ENCODE assay signal across 8 cellular contexts in the genomic region with DNA sequence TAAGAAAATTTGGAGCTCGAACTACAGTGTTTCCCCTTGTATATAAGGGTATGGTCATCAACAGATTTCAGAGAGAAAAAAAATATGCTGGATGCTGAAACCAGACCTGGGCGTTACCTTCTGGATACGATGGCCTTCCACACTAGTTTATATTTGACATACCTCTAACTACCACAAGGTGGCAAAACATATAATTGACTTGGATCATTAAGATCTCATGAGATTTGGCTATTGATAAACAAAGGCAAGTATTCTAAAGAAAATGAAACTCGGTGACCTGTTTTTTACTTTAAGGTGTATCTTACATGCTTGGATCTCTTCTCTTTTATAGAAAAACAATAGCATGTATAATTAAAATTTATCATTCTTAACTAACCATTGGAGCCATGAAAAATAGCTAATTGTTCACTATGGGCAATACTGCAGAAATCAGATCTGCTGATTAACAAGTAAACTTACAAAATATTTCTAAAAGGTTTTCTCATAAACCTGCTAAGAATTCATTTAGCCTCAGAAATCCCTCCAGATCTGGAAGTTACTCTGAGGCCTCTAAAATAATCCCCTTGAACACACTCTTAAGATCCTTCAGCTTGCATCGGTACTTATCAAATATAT.
DNase-seq lines count a peak whose midpoint lies in the region; ATAC-seq and TF ChIP-seq lines count a peak whose summit lies in the region.

No MANE protein-coding gene starts in this region.

- H3K4me1 Mint-ChIP-seq in endodermal cell (peaks cover 12% of the 10 kb centered on the region), T-helper 17 cell (peaks cover 14% of the 10 kb centered on the region)

- no peaks in the 10 kb centered on the region for H3K36me3 Mint-ChIP-seq in endodermal cell (ENCODE audit: low read depth)
- no peaks in the 10 kb centered on the region for H3K36me3 Mint-ChIP-seq in T-helper 17 cell (ENCODE audit: low read depth)

- H3K4me1 ChIP-seq in endodermal cell (ENCODE audit: control insufficient read depth, insufficient read depth, low read length) = peaks cover 2% of the 10 kb centered on the region

- H3K4me3 Mint-ChIP-seq in endodermal cell = no peak overlapping the region
- no peak overlapping the region for H3K4me3 Mint-ChIP-seq in T-helper 17 cell

- peak; percentile 16 to 21 for DNase-seq in AML-193 (lab: John Stamatoyannopoulos, UW)
- no peak for DNase-seq in endodermal cell
- no peak for DNase-seq in activated CD8-positive, alpha-beta memory T cell treated with anti-CD3 and anti-CD28 coated beads for 24 hours
- DNase-seq in activated CD4-positive, alpha-beta T cell treated with anti-CD3 and anti-CD28 coated beads for 48 hours = no peak
- no peak for DNase-seq in T-helper 17 cell
- DNase-seq in hippocampal formation (lab: John Stamatoyannopoulos, UW) = no peak

- no peak overlapping the region for H3K27ac ChIP-seq in endodermal cell (ENCODE audit: low read depth, low read length)

- peak; percentile 64 for ATAC-seq in GM18519 (IDR thresholded peaks at IDR 0.05; ENCODE audit: low FRiP score, unreplicated experiment)
- ATAC-seq in HG03571 (IDR thresholded peaks at IDR 0.05; ENCODE audit: unreplicated experiment) = peak; percentile 80
- no peak for ATAC-seq in T-helper 17 cell

- no peaks in the 10 kb centered on the region for H3K9me3 Mint-ChIP-seq in endodermal cell

- TF ChIP-seq CTCF in endodermal cell (conservative IDR thresholded peaks at IDR 0.05) = peak; percentile 80

- H3K27ac Mint-ChIP-seq in endodermal cell (no peak overlapping the region), T-helper 17 cell (no peak overlapping the region)

- no peaks in the 10 kb centered on the region for H3K27me3 ChIP-seq in endodermal cell (ENCODE audit: control insufficient read depth, insufficient read depth, low read length, poor library complexity, severe bottlenecking)

- 68% methylated on average over 4 of the region's 5 CpGs; no CpG with 5 or more reads in 1 of the 2 experiments for WGBS in endodermal cell (ENCODE audit: insufficient coverage in 1 of 2, insufficient read length in 1 of 2), 2 experiments

- no peak overlapping the region for H3K9ac ChIP-seq in endodermal cell (ENCODE audit: extremely low read depth, low read length, poor library complexity, severe bottlenecking)

- H3K27me3 Mint-ChIP-seq in endodermal cell (ENCODE audit: insufficient read depth) = no peaks in the 10 kb centered on the region
- peaks cover 8% of the 10 kb centered on the region for H3K27me3 Mint-ChIP-seq in T-helper 17 cell

- H3K4me3 ChIP-seq in endodermal cell (ENCODE audit: low read length) = no peak overlapping the region

- H3K9me3 ChIP-seq in endodermal cell (ENCODE audit: control insufficient read depth, low read length) (no peaks in the 10 kb centered on the region), T-helper 17 cell (ENCODE audit: control insufficient read depth, low read length, poor library complexity, severe bottlenecking) (no peaks in the 10 kb centered on the region)

- H3K36me3 ChIP-seq in endodermal cell (ENCODE audit: control insufficient read depth, insufficient read depth, low read length) = no peaks in the 10 kb centered on the region

Comparison
In these comparisons a context has a peak if more than half of its experiments do, and no peak if none do; other contexts are left out.
1. DNase-seq: peak in AML-193 (2 of 2); none in endodermal cell (single experiment), activated CD8-positive, alpha-beta memory T cell treated with anti-CD3 and anti-CD28 coated beads for 24 hours (single experiment), activated CD4-positive, alpha-beta T cell treated with anti-CD3 and anti-CD28 coated beads for 48 hours (single experiment), T-helper 17 cell (0 of 3) and hippocampal formation (0 of 2).